Comparison of ENCODE assay signal across 22 cellular contexts in the genomic region with DNA sequence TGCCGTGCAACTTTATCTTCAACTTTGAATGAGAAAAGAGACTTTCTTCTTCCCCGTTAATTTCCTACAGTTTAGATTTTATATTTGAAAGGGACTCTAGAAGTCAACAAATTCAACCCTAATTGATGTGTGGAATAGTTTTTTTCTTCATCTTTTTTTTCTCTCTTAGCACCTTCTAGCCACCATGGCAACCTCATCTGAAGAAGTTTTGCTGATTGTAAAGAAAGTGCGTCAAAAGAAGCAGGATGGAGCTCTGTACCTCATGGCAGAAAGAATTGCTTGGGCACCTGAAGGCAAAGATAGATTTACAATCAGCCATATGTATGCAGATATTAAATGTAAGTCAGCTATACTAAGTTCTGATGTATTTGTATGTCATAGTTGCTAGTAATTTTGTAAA. TPM values are rescaled to one million over a fixed set of nuclear protein-coding genes. Genes with fewer than 3 reads are reported as not detected.
DNase-seq lines count a peak whose midpoint lies in the region; ATAC-seq and TF ChIP-seq lines count a peak whose summit lies in the region.
"Had no signal": no experiment of that assay in that cellular context is flagged by ENCODE, and none has a peak within 500 bp of the region (broad histone marks: within the 10 kb centered on the region; RNA-seq: fewer than 3 reads in every experiment).

No MANE protein-coding gene starts in this region.

- H3K27me3 ChIP-seq in MM.1S (replicated peaks; ENCODE audit: insufficient read depth, low read length) (no peaks in the 10 kb centered on the region), Peyer's patch (no peaks in the 10 kb centered on the region)
- H3K27me3 ChIP-seq: dorsolateral prefrontal cortex had no signal

- H3K4me1 Mint-ChIP-seq in activated naive CD4-positive, alpha-beta T cell treated with anti-CD3 and anti-CD28 coated beads, Interleukin-2, amount 50 U/mL, for 24 hours: peaks cover 65% of the 10 kb centered on the region
- H3K4me1 Mint-ChIP-seq in activated naive CD8-positive, alpha-beta T cell treated with anti-CD3 and anti-CD28 coated beads, Interleukin-2, amount 10 ng/mL, durations not matched to agents 7 days and 5 days: peaks cover 39% of the 10 kb centered on the region
- peaks cover 39% of the 10 kb centered on the region for H3K4me1 Mint-ChIP-seq in stimulated activated memory B cell treated with anti-CD40 and anti-IgM and Interleukin-4, amounts not matched to agents 10 μg/mL and 1 μg/mL and 100 μg/mL, for 72 hours

- peaks cover 81% of the 10 kb centered on the region for H3K79me2 ChIP-seq in MM.1S (ENCODE audit: low read length)

- H3K9me3 ChIP-seq in MM.1S (replicated peaks; ENCODE audit: insufficient read depth, low read length) (no peaks in the 10 kb centered on the region), Peyer's patch (no peaks in the 10 kb centered on the region)
- H3K9me3 ChIP-seq: psoas muscle had no signal

- H3K27ac Mint-ChIP-seq in activated naive CD4-positive, alpha-beta T cell treated with anti-CD3 and anti-CD28 coated beads, Interleukin-2, amount 50 U/mL, for 24 hours: peak overlapping the region; percentile 70
- peak overlapping the region in 1 of 2 donors; percentile 6 for H3K27ac Mint-ChIP-seq in activated naive CD4-positive, alpha-beta T cell treated with anti-CD3 and anti-CD28 coated beads, Interleukin-2, amount 50 U/mL, for 72 hours
- peak overlapping the region; percentile 19 for H3K27ac Mint-ChIP-seq in activated naive CD8-positive, alpha-beta T cell treated with anti-CD3 and anti-CD28 coated beads, Interleukin-2, amount 10 ng/mL, durations not matched to agents 7 days and 5 days
- peak overlapping the region; percentile 73 for H3K27ac Mint-ChIP-seq in stimulated activated memory B cell treated with anti-CD40 and anti-IgM and Interleukin-4, amounts not matched to agents 10 μg/mL and 1 μg/mL and 100 μg/mL, for 72 hours

- H3K4me3 ChIP-seq in MM.1S (ENCODE audit: low read length) (no peak overlapping the region; the same call in 1 of the 2 replicates), Peyer's patch (no peak overlapping the region)
- H3K4me3 ChIP-seq: dorsolateral prefrontal cortex, lung, psoas muscle had no signal

- no peaks in the 10 kb centered on the region for H3K27me3 Mint-ChIP-seq in activated naive CD4-positive, alpha-beta T cell treated with anti-CD3 and anti-CD28 coated beads, Interleukin-2, amount 50 U/mL, for 24 hours
- no peaks in the 10 kb centered on the region for H3K27me3 Mint-ChIP-seq in activated naive CD8-positive, alpha-beta T cell treated with anti-CD3 and anti-CD28 coated beads, Interleukin-2, amount 10 ng/mL, durations not matched to agents 7 days and 5 days
- H3K27me3 Mint-ChIP-seq in stimulated activated memory B cell treated with anti-CD40 and anti-IgM and Interleukin-4, amounts not matched to agents 10 μg/mL and 1 μg/mL and 100 μg/mL, for 72 hours: no peaks in the 10 kb centered on the region

- H2AFZ ChIP-seq in MM.1S (ENCODE audit: low read length): no peak overlapping the region

- ATAC-seq in activated naive CD4-positive, alpha-beta T cell treated with anti-CD3 and anti-CD28 coated beads, Interleukin-2, amount 50 U/mL, for 72 hours: no peak
- ATAC-seq in activated naive CD8-positive, alpha-beta T cell treated with anti-CD3 and anti-CD28 coated beads, Interleukin-2, amount 10 ng/mL, durations not matched to agents 7 days and 5 days (ENCODE audit: low read depth): no peak
- no peak for ATAC-seq in stimulated activated memory B cell treated with anti-CD40 and anti-IgM and Interleukin-4, amounts not matched to agents 10 μg/mL and 1 μg/mL and 100 μg/mL, for 72 hours
- ATAC-seq: psoas muscle, SK-N-SH treated with all-trans-retinoic acid at 6 μM for 48 hours had no signal

- peaks cover 64% of the 10 kb centered on the region for H3K4me1 ChIP-seq in MM.1S (ENCODE audit: low read length)
- H3K4me1 ChIP-seq in Peyer's patch: no peaks in the 10 kb centered on the region
- H3K4me1 ChIP-seq: psoas muscle had no signal

- H3K4me2 ChIP-seq in MM.1S (ENCODE audit: low read depth, low read length): peak overlapping the region; percentile 81

- no peak overlapping the region for H3K9ac ChIP-seq in MM.1S (ENCODE audit: low read length)

- peak overlapping the region; percentile 19 for H3K4me3 Mint-ChIP-seq in activated naive CD4-positive, alpha-beta T cell treated with anti-CD3 and anti-CD28 coated beads, Interleukin-2, amount 50 U/mL, for 24 hours
- peak overlapping the region; percentile 16 for H3K4me3 Mint-ChIP-seq in activated naive CD8-positive, alpha-beta T cell treated with anti-CD3 and anti-CD28 coated beads, Interleukin-2, amount 10 ng/mL, durations not matched to agents 7 days and 5 days
- no peak overlapping the region for H3K4me3 Mint-ChIP-seq in stimulated activated memory B cell treated with anti-CD40 and anti-IgM and Interleukin-4, amounts not matched to agents 10 μg/mL and 1 μg/mL and 100 μg/mL, for 72 hours
- H3K4me3 Mint-ChIP-seq: CD14-positive monocyte had no signal

- DNase-seq in activated naive CD4-positive, alpha-beta T cell treated with anti-CD3 and anti-CD28 coated beads, Interleukin-2, amount 50 U/mL, for 72 hours (ENCODE audit: low spot score in 2 of 2): no peak
- DNase-seq in MM.1S: no peak
- no peak for DNase-seq in activated naive CD8-positive, alpha-beta T cell treated with anti-CD3 and anti-CD28 coated beads, Interleukin-2, amount 10 ng/mL, durations not matched to agents 7 days and 5 days
- DNase-seq in Peyer's patch: no peak
- DNase-seq in DMS79 treated with DMSO at 0.1 percent for 48 hours (lab: John Stamatoyannopoulos, UW): no peak
- DNase-seq: activated CD4-positive, CD25-positive, alpha-beta regulatory T cell; activated gamma-delta T cell treated with Interleukin-2 at 50 U/mL for 16 hours; cerebellar nuclear complex; dorsolateral prefrontal cortex; glutamatergic neuron; IMR-90; NCI-H1417; NCI-H446; NCI-H82; psoas muscle; trophoblast cell had no signal

- H3K36me3 ChIP-seq in MM.1S (replicated peaks; ENCODE audit: insufficient read depth, low read length): peaks cover 20% of the 10 kb centered on the region; the same call in 1 of the 2 replicates
- peaks cover 0 to 66% (median 0%) of the 10 kb centered on the region in 3 donors for H3K36me3 ChIP-seq in Peyer's patch

- TF ChIP-seq POLR2A in Peyer's patch (IDR thresholded peaks at IDR 0.05): no peak

- H3K36me3 Mint-ChIP-seq in activated naive CD4-positive, alpha-beta T cell treated with anti-CD3 and anti-CD28 coated beads, Interleukin-2, amount 50 U/mL, for 24 hours: peaks cover 32% of the 10 kb centered on the region
- H3K36me3 Mint-ChIP-seq in activated naive CD4-positive, alpha-beta T cell treated with anti-CD3 and anti-CD28 coated beads, Interleukin-2, amount 50 U/mL, for 72 hours: peaks cover 25 to 27% of the 10 kb centered on the region in 2 donors
- H3K36me3 Mint-ChIP-seq in activated naive CD8-positive, alpha-beta T cell treated with anti-CD3 and anti-CD28 coated beads, Interleukin-2, amount 10 ng/mL, durations not matched to agents 7 days and 5 days: peaks cover 41% of the 10 kb centered on the region
- peaks cover 62% of the 10 kb centered on the region for H3K36me3 Mint-ChIP-seq in stimulated activated memory B cell treated with anti-CD40 and anti-IgM and Interleukin-4, amounts not matched to agents 10 μg/mL and 1 μg/mL and 100 μg/mL, for 72 hours

- H4K20me1 ChIP-seq in MM.1S (ENCODE audit: insufficient read depth, low read length): no peaks in the 10 kb centered on the region

- peaks cover 46% of the 10 kb centered on the region for H3F3A ChIP-seq in MM.1S (ENCODE audit: insufficient read depth, low read length)

- TF ChIP-seq CTCF in MM.1S (IDR thresholded peaks at IDR 0.05; ENCODE audit: low read length) (no peak), Peyer's patch (IDR thresholded peaks at IDR 0.05) (no peak)

- peak overlapping the region; percentile 82; the same call in 1 of the 2 replicates for H3K27ac ChIP-seq in MM.1S (ENCODE audit: low read length)
- H3K27ac ChIP-seq in Peyer's patch: no peak overlapping the region
- H3K27ac ChIP-seq: dorsolateral prefrontal cortex, epithelial cell of prostate, psoas muscle had no signal

- POLR2A ChIA-PET in activated naive CD8-positive, alpha-beta T cell treated with anti-CD3 and anti-CD28 coated beads, Interleukin-2, amount 10 ng/mL, durations not matched to agents 7 days and 5 days (lab: Charles Lee): interaction anchor here (2.2 kb wide), 1 partner anchor 62 kb away, joined by 7 read pairs; the partner anchor contains the start of gene LDHA

- no peaks in the 10 kb centered on the region for H3K9me3 Mint-ChIP-seq in activated naive CD4-positive, alpha-beta T cell treated with anti-CD3 and anti-CD28 coated beads, Interleukin-2, amount 50 U/mL, for 24 hours
- no peaks in the 10 kb centered on the region for H3K9me3 Mint-ChIP-seq in activated naive CD4-positive, alpha-beta T cell treated with anti-CD3 and anti-CD28 coated beads, Interleukin-2, amount 50 U/mL, for 72 hours
- H3K9me3 Mint-ChIP-seq in activated naive CD8-positive, alpha-beta T cell treated with anti-CD3 and anti-CD28 coated beads, Interleukin-2, amount 10 ng/mL, durations not matched to agents 7 days and 5 days: no peaks in the 10 kb centered on the region
- no peaks in the 10 kb centered on the region for H3K9me3 Mint-ChIP-seq in stimulated activated memory B cell treated with anti-CD40 and anti-IgM and Interleukin-4, amounts not matched to agents 10 μg/mL and 1 μg/mL and 100 μg/mL, for 72 hours
- H3K9me3 Mint-ChIP-seq: CD14-positive monocyte had no signal

- H3K9me2 ChIP-seq in MM.1S (replicated peaks; ENCODE audit: insufficient read depth, low read length): no peaks in the 10 kb centered on the region

RNA-seq across cellular contexts. Expression of gene GTF2H1, which starts 10.5 kb away (rescaled TPM):
- 10 to 100 TPM; 36.1 to 53.6 TPM for total RNA-seq in activated naive CD4-positive, alpha-beta T cell treated with anti-CD3 and anti-CD28 coated beads, Interleukin-2, amount 50 U/mL, for 72 hours
- 10 to 100 TPM; 44.4 to 47.9 TPM for total RNA-seq in activated naive CD8-positive, alpha-beta T cell treated with anti-CD3 and anti-CD28 coated beads, Interleukin-2, amount 10 ng/mL, durations not matched to agents 7 days and 5 days
- 10 to 100 TPM; 57.2 to 69.1 (median 63.7) TPM for total RNA-seq in Peyer's patch

RNA-seq across cellular contexts. Expression of gene HPS5, which starts 11.0 kb away (rescaled TPM):
- 10 to 100 TPM; 17.9 to 26.8 TPM for total RNA-seq in activated naive CD4-positive, alpha-beta T cell treated with anti-CD3 and anti-CD28 coated beads, Interleukin-2, amount 50 U/mL, for 72 hours
- total RNA-seq in activated naive CD8-positive, alpha-beta T cell treated with anti-CD3 and anti-CD28 coated beads, Interleukin-2, amount 10 ng/mL, durations not matched to agents 7 days and 5 days: 10 to 100 TPM; 16.1 to 17.8 TPM
- total RNA-seq in Peyer's patch: 10 to 100 TPM; 17.6 to 49.9 (median 38.0) TPM
